ENCODE assay signal across 8 cellular contexts in the genomic region with DNA sequence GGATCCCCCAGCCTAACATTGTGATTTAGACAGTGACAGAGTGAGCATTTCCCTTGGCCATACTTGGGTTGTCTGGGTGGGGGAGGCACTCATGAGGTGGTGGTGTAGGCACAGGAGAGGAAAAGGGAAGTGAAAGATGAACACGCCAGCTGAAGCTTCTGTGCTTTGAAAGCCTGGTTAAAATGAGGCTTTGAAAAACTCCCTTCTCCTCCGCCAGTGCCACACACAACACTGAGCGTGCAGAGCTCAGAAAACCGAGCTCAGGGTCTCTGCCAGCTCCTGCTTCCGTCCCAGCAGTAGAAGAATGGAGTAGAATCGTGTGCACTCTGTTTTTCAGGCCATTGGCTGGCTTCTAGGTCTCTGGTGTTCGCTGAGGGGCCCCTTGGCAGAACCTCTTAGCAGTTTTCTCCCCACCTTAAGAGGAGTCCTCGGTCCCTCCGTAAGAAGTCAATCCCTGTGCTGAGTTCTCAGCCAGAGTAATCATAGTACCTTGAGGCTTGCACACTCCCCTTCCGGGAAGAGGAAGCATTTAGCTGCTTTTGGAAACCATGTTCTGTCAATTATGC. TPM values are rescaled to one million over a fixed set of nuclear protein-coding genes. Genes with fewer than 3 reads are reported as not detected.
DNase-seq lines count a peak whose midpoint lies in the region; ATAC-seq and TF ChIP-seq lines count a peak whose summit lies in the region.

No MANE protein-coding gene starts in this region.

- peaks cover 4% of the 10 kb centered on the region; the same call in 1 of the 2 replicates for H3K36me3 ChIP-seq in DOHH2 (ENCODE audit: control insufficient read depth, low read length)
- no peaks in the 10 kb centered on the region for H3K36me3 ChIP-seq in thoracic aorta
- peaks cover 0 to 12% of the 10 kb centered on the region in 2 donors for H3K36me3 ChIP-seq in gastroesophageal sphincter

- peak; percentile 98 for ATAC-seq in GM19468 (IDR thresholded peaks at IDR 0.05; ENCODE audit: extremely low read depth, unreplicated experiment)
- peak; percentile 94 for ATAC-seq in HG03521 (IDR thresholded peaks at IDR 0.05; ENCODE audit: unreplicated experiment)
- peak; percentile 39 for ATAC-seq in left lobe of liver
- no peak for ATAC-seq in thoracic aorta (ENCODE audit: insufficient number of reproducible peaks, low FRiP score, low read depth)
- ATAC-seq in gastroesophageal sphincter = no peak

- H4K20me1 ChIP-seq in DOHH2 (ENCODE audit: control insufficient read depth, insufficient read depth, low read depth, low read length) = 0 out of 2 replicates have a peak, but pooled peaks cover 2% of the 10 kb centered on the region

- 62 to 81% methylated on average over 1 to 5 of the region's 10 CpGs for WGBS in gastroesophageal sphincter (ENCODE audit: low coverage in 1 of 2), 2 donors

- peaks cover 10% of the 10 kb centered on the region; the same call in 1 of the 2 replicates for H3F3A ChIP-seq in DOHH2 (ENCODE audit: control insufficient read depth, insufficient read depth)

- H3K27ac ChIP-seq in DOHH2 (ENCODE audit: low read depth, low read length) = peak overlapping the region; percentile 88
- H3K27ac ChIP-seq in thoracic aorta = peak overlapping the region; percentile 70 to 80
- peak overlapping the region in 2 of 4 donors; percentile 27 to 35 for H3K27ac ChIP-seq in gastroesophageal sphincter

- TF ChIP-seq CTCF in DOHH2 (IDR thresholded peaks at IDR 0.05; ENCODE audit: low read depth, low read length, poor library complexity, severe bottlenecking) (no peak), thoracic aorta (IDR thresholded peaks at IDR 0.05) (no peak), gastroesophageal sphincter (IDR thresholded peaks at IDR 0.05) (no peak)

- no peak for TF ChIP-seq POLR2A in gastroesophageal sphincter (IDR thresholded peaks at IDR 0.05)

- H3K9me2 ChIP-seq in DOHH2 (replicated peaks; ENCODE audit: control insufficient read depth, low read length) = no peaks in the 10 kb centered on the region

- peak overlapping the region; percentile 72 for H3K4me2 ChIP-seq in DOHH2 (ENCODE audit: low read length)

- peak; percentile 18 for DNase-seq in activated CD8-positive, alpha-beta memory T cell treated with anti-CD3 and anti-CD28 coated beads, Interleukin-2, amount 50 U/mL, for 4 hours
- DNase-seq in left lobe of liver (ENCODE audit: low spot score) = no peak
- DNase-seq in thoracic aorta (ENCODE audit: low spot score) = no peak
- DNase-seq in effector CD4-positive, alpha-beta T cell = no peak

- H3K9me3 ChIP-seq in DOHH2 (ENCODE audit: control insufficient read depth, insufficient read depth, low read length) (no peaks in the 10 kb centered on the region), thoracic aorta (no peaks in the 10 kb centered on the region), gastroesophageal sphincter (no peaks in the 10 kb centered on the region)

- H3K27me3 ChIP-seq in DOHH2 (ENCODE audit: control insufficient read depth, low read length) (no peaks in the 10 kb centered on the region), thoracic aorta (replicated peaks; ENCODE audit: insufficient read depth) (no peaks in the 10 kb centered on the region), gastroesophageal sphincter (no peaks in the 10 kb centered on the region)

- H3K4me1 ChIP-seq in DOHH2 (ENCODE audit: control insufficient read depth, low read length) = peaks cover 40% of the 10 kb centered on the region
- H3K4me1 ChIP-seq in thoracic aorta (ENCODE audit: control insufficient read depth in 1 of 2, low read depth in 2 of 2) = peaks cover 28 to 58% of the 10 kb centered on the region in 2 donors
- H3K4me1 ChIP-seq in gastroesophageal sphincter = peaks cover 0 to 71% (median 18%) of the 10 kb centered on the region in 3 donors

- no peak for TF ChIP-seq EP300 in gastroesophageal sphincter (IDR thresholded peaks at IDR 0.05)

- peaks cover 65% of the 10 kb centered on the region for H3K79me2 ChIP-seq in DOHH2 (ENCODE audit: control insufficient read depth, low read length)

- H3K4me3 ChIP-seq in DOHH2 (ENCODE audit: low read length) (peak overlapping the region; percentile 66), thoracic aorta (peak overlapping the region; percentile 48), gastroesophageal sphincter (no peak overlapping the region)

RNA-seq across cellular contexts. Expression of a gene that starts 12.9 kb away (rescaled TPM):
- total RNA-seq in left lobe of liver = 22.0 TPM
- 10 to 100 TPM; 53.7 to 74.6 TPM for total RNA-seq in thoracic aorta
- total RNA-seq in gastroesophageal sphincter = 10 to 100 TPM; 32.1 to 65.2 (median 41.8) TPM

RNA-seq across cellular contexts. Expression of a gene that starts 39.0 kb away (rescaled TPM):
- total RNA-seq in left lobe of liver (12.3 TPM), thoracic aorta (1 to 10 TPM; 2.4 to 7.5 TPM), gastroesophageal sphincter (1 to 10 TPM in 2 of 4 donors, under 1 TPM in 2; 0.10 to 2.0 (median 1.1) TPM)

RNA-seq across cellular contexts. Expression of a gene that starts 45.3 kb away (rescaled TPM):
- total RNA-seq in left lobe of liver (33.0 TPM), thoracic aorta (not detected), gastroesophageal sphincter (not detected)

Comparison
In these comparisons a context has a peak if more than half of its experiments do, and no peak if none do; other contexts are left out.
1. H3K4me3 ChIP-seq: peak in DOHH2 (single experiment) and thoracic aorta (single experiment); none in gastroesophageal sphincter (0 of 2).
2. ATAC-seq: peak in GM19468 (single experiment), HG03521 (single experiment) and left lobe of liver (single experiment); none in thoracic aorta (single experiment) and gastroesophageal sphincter (single experiment).
3. RNA of a gene that starts 45.3 kb away (total RNA-seq): 33.0 TPM in left lobe of liver (single experiment); not detected in thoracic aorta and not detected in gastroesophageal sphincter; every median in the first group is over 10 times any median in the second.